In the genomic region with DNA sequence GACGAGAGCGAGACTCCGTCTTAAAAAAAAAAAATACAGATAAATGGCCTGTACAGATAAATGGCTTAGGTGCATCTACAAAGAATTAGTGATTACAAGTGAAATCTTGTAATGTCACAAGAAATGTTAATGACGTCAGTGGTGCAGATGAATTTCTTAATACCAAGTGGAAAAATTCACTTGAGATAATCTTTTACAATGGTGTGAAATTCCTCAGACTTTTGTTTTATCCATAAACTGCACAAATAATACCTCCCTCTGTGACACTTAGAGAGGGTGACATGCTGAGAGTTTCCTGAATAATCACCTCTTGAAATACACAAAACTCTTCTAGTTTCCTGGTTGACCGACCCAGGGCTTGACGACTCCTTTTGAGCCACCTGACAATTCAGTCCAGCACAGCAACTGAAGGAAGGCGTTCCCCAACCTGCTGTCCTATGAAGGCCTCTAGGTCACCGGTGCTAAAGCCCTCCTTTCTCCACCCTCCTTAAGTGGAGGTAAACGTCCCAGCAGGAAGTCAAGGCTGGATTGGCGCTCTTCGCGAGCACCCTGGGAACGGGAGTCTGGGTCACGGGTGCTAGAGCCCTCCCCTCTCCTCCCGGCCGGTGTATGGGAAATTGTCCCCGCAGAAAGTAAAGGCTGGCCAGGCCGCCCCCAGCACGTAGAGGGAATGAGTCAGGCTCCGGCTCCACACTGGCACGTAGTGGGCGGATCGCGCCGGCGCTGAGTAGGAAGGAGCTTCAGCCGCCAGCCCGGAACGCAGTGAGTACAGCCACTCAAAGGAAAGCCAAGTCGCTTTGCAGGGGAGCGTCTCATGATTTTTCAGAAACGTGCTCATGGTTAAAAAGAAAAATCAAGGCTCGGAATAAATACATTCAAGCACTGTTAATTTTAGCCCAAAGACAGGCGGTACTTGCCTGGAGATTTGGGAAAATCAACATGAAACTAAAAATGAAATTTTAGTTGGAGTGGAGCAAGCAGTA, we compare ENCODE assay signal across 9 cellular contexts.
A peak's percentile ranks its signal among the peaks of the same experiment; 100 is the strongest.
DNase-seq lines count a peak whose midpoint lies in the region; ATAC-seq lines count a peak whose summit lies in the region.
"Had no signal": no experiment of that assay in that cellular context is flagged by ENCODE, and none has a peak within 500 bp of the region (broad histone marks: within the 10 kb centered on the region; RNA-seq: fewer than 3 reads in every experiment).

TMEM144 (plus strand) TSS at position 662 of the 983 bp plus-strand sequence. CDS start 2,182 bp downstream, outside the sequence.

- H3K9me3 Mint-ChIP-seq in activated T-cell treated with anti-CD3 and anti-CD28 coated beads, Interleukin-2, amount 50 U/mL, for 24 hours: peaks cover 2% of the 10 kb centered on the region
- H3K9me3 Mint-ChIP-seq in stimulated activated naive B cell treated with anti-CD40 and anti-IgM and Interleukin-4, amounts not matched to agents 10 μg/mL and 1 μg/mL and 100 μg/mL, for 72 hours: peaks cover 4% of the 10 kb centered on the region in 2 donors

- no peaks in the 10 kb centered on the region for H3K9me3 ChIP-seq in muscle layer of colon (ENCODE audit: low read length)

- no peaks in the 10 kb centered on the region for H3K27me3 ChIP-seq in muscle layer of colon (ENCODE audit: control insufficient read depth in 1 of 2, insufficient read depth in 2 of 2, low read length in 2 of 2)

- no peaks in the 10 kb centered on the region for H3K36me3 Mint-ChIP-seq in activated T-cell treated with anti-CD3 and anti-CD28 coated beads, Interleukin-2, amount 50 U/mL, for 24 hours (ENCODE audit: low read depth)
- no peaks in the 10 kb centered on the region for H3K36me3 Mint-ChIP-seq in stimulated activated naive B cell treated with anti-CD40 and anti-IgM and Interleukin-4, amounts not matched to agents 10 μg/mL and 1 μg/mL and 100 μg/mL, for 72 hours

- peak; percentile 91 for ATAC-seq in HG02884 (IDR thresholded peaks at IDR 0.05; ENCODE audit: unreplicated experiment)
- ATAC-seq in stimulated activated naive B cell treated with anti-CD40 and anti-IgM and Interleukin-4, amounts not matched to agents 10 μg/mL and 1 μg/mL and 100 μg/mL, for 72 hours (replicated peaks): peak; percentile 86 to 94

- peak within 1 kb of the TSS; percentile 53 to 58 for H3K4me3 ChIP-seq in muscle layer of colon (ENCODE audit: low read depth in 1 of 2, low read length in 2 of 2)

- peaks cover 7% of the 10 kb centered on the region for H3K4me1 ChIP-seq in muscle layer of colon (ENCODE audit: insufficient read depth, low read length)

- no peaks in the 10 kb centered on the region for H3K36me3 ChIP-seq in muscle layer of colon (ENCODE audit: insufficient read depth, low read length)

- peak within 1 kb of the TSS; percentile 48 for H3K27ac Mint-ChIP-seq in activated T-cell treated with anti-CD3 and anti-CD28 coated beads, Interleukin-2, amount 50 U/mL, for 24 hours
- peak within 1 kb of the TSS; percentile 84 for H3K27ac Mint-ChIP-seq in stimulated activated naive B cell treated with anti-CD40 and anti-IgM and Interleukin-4, amounts not matched to agents 10 μg/mL and 1 μg/mL and 100 μg/mL, for 72 hours

- H3K4me3 Mint-ChIP-seq in activated T-cell treated with anti-CD3 and anti-CD28 coated beads, Interleukin-2, amount 50 U/mL, for 24 hours: peak within 1 kb of the TSS; percentile 65
- peak within 1 kb of the TSS; percentile 85 to 87 for H3K4me3 Mint-ChIP-seq in stimulated activated naive B cell treated with anti-CD40 and anti-IgM and Interleukin-4, amounts not matched to agents 10 μg/mL and 1 μg/mL and 100 μg/mL, for 72 hours

- H3K27me3 Mint-ChIP-seq in activated T-cell treated with anti-CD3 and anti-CD28 coated beads, Interleukin-2, amount 50 U/mL, for 24 hours: peaks cover 43% of the 10 kb centered on the region
- H3K27me3 Mint-ChIP-seq in stimulated activated naive B cell treated with anti-CD40 and anti-IgM and Interleukin-4, amounts not matched to agents 10 μg/mL and 1 μg/mL and 100 μg/mL, for 72 hours: peaks cover 6 to 19% of the 10 kb centered on the region in 2 donors

- peak within 1 kb of the TSS; percentile 14 for H3K9ac ChIP-seq in muscle layer of colon (ENCODE audit: low read length)

- peaks cover 16% of the 10 kb centered on the region for H3K4me1 Mint-ChIP-seq in activated T-cell treated with anti-CD3 and anti-CD28 coated beads, Interleukin-2, amount 50 U/mL, for 24 hours (ENCODE audit: low read depth)
- H3K4me1 Mint-ChIP-seq in stimulated activated naive B cell treated with anti-CD40 and anti-IgM and Interleukin-4, amounts not matched to agents 10 μg/mL and 1 μg/mL and 100 μg/mL, for 72 hours: peaks cover 11 to 20% of the 10 kb centered on the region in 2 donors

- peak within 1 kb of the TSS; percentile 73 for H3K27ac ChIP-seq in muscle layer of colon (ENCODE audit: low read depth, low read length)

- DNase-seq in NCI-H524 (lab: John Stamatoyannopoulos, UW) (peak; percentile 41 to 56), NCI-H524 treated with DMSO at 0.1 percent for 48 hours (lab: John Stamatoyannopoulos, UW) (no peak), NCI-H510A (lab: John Stamatoyannopoulos, UW) (peak; percentile 17), fibroblast of gingiva (ENCODE audit: low read depth) (peak; percentile 86)
- peak; percentile 53 for DNase-seq in activated T-cell treated with anti-CD3 and anti-CD28 coated beads, Interleukin-2, amount 50 U/mL, for 24 hours
- peak; percentile 28 for DNase-seq in stimulated activated naive B cell treated with anti-CD40 and anti-IgM and Interleukin-4, amounts not matched to agents 10 μg/mL and 1 μg/mL and 100 μg/mL, for 72 hours
- DNase-seq: DND-41 had no signal
